Comparison of ENCODE assay signal across 1 cellular context in genomic region chr10:108849688-108850087, GRCh38.
TF ChIP-seq lines count a peak whose summit lies in the region.

No MANE protein-coding gene starts in this region.

TF ChIP-seq in GM23338, 12 proteins besides CTCF, POLR2A, EP300 and RAD21 (continued from another document):
- TF ChIP-seq ZNF462 (CRISPR knock-in tag; IDR thresholded peaks at IDR 0.05): no peak
- TF ChIP-seq CREB1 (CRISPR knock-in tag; IDR thresholded peaks at IDR 0.05; ENCODE audit: low read depth): no peak
- no peak for TF ChIP-seq ZNF331 (CRISPR knock-in tag; IDR thresholded peaks at IDR 0.05; ENCODE audit: low read depth)
- TF ChIP-seq ZNF114 (CRISPR knock-in tag; IDR thresholded peaks at IDR 0.05): no peak
- TF ChIP-seq ETS1 (IDR thresholded peaks at IDR 0.05): no peak
